Comparison of ENCODE assay signal across 7 cellular contexts in genomic region chr10:104349623-104350142, GRCh38. TPM values are rescaled to one million over a fixed set of nuclear protein-coding genes. Genes with fewer than 3 reads are reported as not detected.
DNase-seq lines count a peak whose midpoint lies in the region; ATAC-seq and TF ChIP-seq lines count a peak whose summit lies in the region.

No MANE protein-coding gene starts in this region.

- no peak for TF ChIP-seq CTCF in glutamatergic neuron (IDR thresholded peaks at IDR 0.05; ENCODE audit: partially characterized antibody, unreplicated experiment)

- no peak overlapping the region for H3K27ac Mint-ChIP-seq in glutamatergic neuron (ENCODE audit: unreplicated experiment)

- H3K4me1 Mint-ChIP-seq in glutamatergic neuron (ENCODE audit: low read depth, unreplicated experiment), result peaks cover 13% of the 10 kb centered on the region

- ATAC-seq in GM19455 (IDR thresholded peaks at IDR 0.05; ENCODE audit: unreplicated experiment) (peak; percentile 45), HG03135 (IDR thresholded peaks at IDR 0.05; ENCODE audit: unreplicated experiment) (peak; percentile 65)

- H3K36me3 Mint-ChIP-seq in glutamatergic neuron (ENCODE audit: unreplicated experiment), result no peaks in the 10 kb centered on the region

- DNase-seq in SKM-1 (lab: John Stamatoyannopoulos, UW; ENCODE audit: unreplicated experiment), result peak; percentile 78
- DNase-seq in inferior parietal cortex (ENCODE audit: extremely low spot score), result peak; percentile 55
- no peak for DNase-seq in NCI-H1048 (lab: John Stamatoyannopoulos, UW)
- DNase-seq in glutamatergic neuron, result no peak
- DNase-seq in NCI-H187 (lab: John Stamatoyannopoulos, UW), result no peak

- H3K4me3 Mint-ChIP-seq in glutamatergic neuron (ENCODE audit: unreplicated experiment), result no peak overlapping the region

- H3K27me3 Mint-ChIP-seq in glutamatergic neuron (ENCODE audit: unreplicated experiment), result no peaks in the 10 kb centered on the region

- H3K9me3 Mint-ChIP-seq in glutamatergic neuron (ENCODE audit: unreplicated experiment), result no peaks in the 10 kb centered on the region

RNA-seq across cellular contexts. Expression of gene CFAP58, which starts 4.0 kb away (rescaled TPM):
- 2.2 TPM for total RNA-seq in glutamatergic neuron (ENCODE audit: unreplicated experiment)

RNA-seq across cellular contexts. Expression of gene ITPRIP, which starts 11.4 kb away (rescaled TPM):
- total RNA-seq in glutamatergic neuron (ENCODE audit: unreplicated experiment), result 19.8 TPM

Comparison
In these comparisons a context has a peak if more than half of its experiments do, and no peak if none do; other contexts are left out.
1. DNase-seq: peak in SKM-1 (single experiment) and inferior parietal cortex (single experiment); none in NCI-H1048 (single experiment), glutamatergic neuron (single experiment) and NCI-H187 (0 of 2).